ENCODE assay signal across 18 cellular contexts in the genomic region with DNA sequence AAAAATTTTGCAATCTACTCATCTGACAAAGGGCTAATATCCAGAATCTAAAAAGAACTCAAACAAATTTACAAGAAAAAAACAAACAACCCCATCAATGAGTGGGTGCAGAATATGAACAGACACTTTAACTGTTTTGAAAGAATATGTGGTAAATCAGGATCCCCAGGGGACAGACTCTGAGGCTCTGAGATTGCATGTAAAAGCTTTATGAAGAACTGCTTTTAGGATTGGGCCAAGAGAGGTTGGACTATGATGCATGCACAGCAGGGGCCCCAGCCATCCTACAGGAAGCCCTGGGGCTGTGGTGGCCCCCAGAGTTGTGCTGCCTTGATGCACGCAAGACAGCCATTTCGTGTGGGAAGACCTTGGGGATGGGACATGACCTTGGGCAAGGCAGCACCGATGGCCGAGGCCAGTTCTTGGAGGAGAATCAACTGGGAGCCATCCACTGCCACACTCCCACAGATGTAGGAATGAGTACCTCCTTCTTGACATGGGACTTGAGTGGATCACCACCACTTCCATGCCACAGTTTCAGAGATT.
DNase-seq lines count a peak whose midpoint lies in the region; ATAC-seq, FAIRE-seq and TF ChIP-seq lines count a peak whose summit lies in the region.
"Had no signal": no experiment of that assay in that cellular context is flagged by ENCODE, and none has a peak within 500 bp of the region (broad histone marks: within the 10 kb centered on the region; RNA-seq: fewer than 3 reads in every experiment).

No MANE protein-coding gene starts in this region.

- 95% methylated on average over 4 of the region's 4 CpGs; no CpG with 5 or more reads in 1 of the 2 experiments for WGBS in H1 (ENCODE audit: extremely low coverage in 1 of 2, insufficient coverage in 1 of 2, insufficient read length in 1 of 2, insufficient replicate concordance in 2 of 2, low coverage in 1 of 2, low lambda C conversion rate in 2 of 2, missing lambda C conversion rate in 1 of 2), 2 experiments

- H3K27me3 Mint-ChIP-seq in osteocyte (ENCODE audit: unreplicated experiment), result no peaks in the 10 kb centered on the region
- peaks cover 33% of the 10 kb centered on the region for H3K27me3 Mint-ChIP-seq in activated T-cell treated with anti-CD3 and anti-CD28 coated beads, Interleukin-2, amount 50 U/mL, for 24 hours

- no peak overlapping the region for H2AK5ac ChIP-seq in H1 (ENCODE audit: low read depth, low read length)

- no peak overlapping the region for H3K4me2 ChIP-seq in H1 (ENCODE audit: insufficient read depth in 1 of 2, low read depth in 2 of 2, low read length in 2 of 2)
- H3K4me2 ChIP-seq: A549 had no signal

- no peaks in the 10 kb centered on the region for H4K20me1 ChIP-seq in H1 (replicated peaks in 1 of 2; ENCODE audit: control insufficient read depth in 1 of 2, insufficient read depth in 2 of 2, low read length in 2 of 2)

- no peak for ATAC-seq in RWPE2 (ENCODE audit: low read depth)
- no peak for ATAC-seq in GM21526 (IDR thresholded peaks at IDR 0.05; ENCODE audit: low FRiP score, unreplicated experiment)
- no peak for ATAC-seq in HG03442 (IDR thresholded peaks at IDR 0.05; ENCODE audit: unreplicated experiment)
- ATAC-seq: A549, Panc1 had no signal

- H3K4me3 Mint-ChIP-seq in osteocyte (ENCODE audit: unreplicated experiment), result no peak overlapping the region
- no peak overlapping the region for H3K4me3 Mint-ChIP-seq in activated T-cell treated with anti-CD3 and anti-CD28 coated beads, Interleukin-2, amount 50 U/mL, for 24 hours

- H3K23me2 ChIP-seq in H1 (ENCODE audit: low read depth, low read length), result no peaks in the 10 kb centered on the region

- no peak for TF ChIP-seq CTCF in RWPE2 (IDR thresholded peaks at IDR 0.05; ENCODE audit: poor library complexity, severe bottlenecking)
- TF ChIP-seq CTCF in H1 (IDR thresholded peaks at IDR 0.05; ENCODE audit: control extremely low read depth in 1 of 3, insufficient read depth in 1 of 3, low read depth in 1 of 3, low read length in 3 of 3), result no peak
- no peak for TF ChIP-seq CTCF in osteocyte (IDR thresholded peaks at IDR 0.05)

- H4K91ac ChIP-seq in H1 (replicated peaks; ENCODE audit: insufficient read length, low read length), result no peak overlapping the region

- H2BK120ac ChIP-seq in H1 (replicated peaks; ENCODE audit: low read depth, low read length), result no peak overlapping the region

- no peak overlapping the region for H2BK15ac ChIP-seq in H1 (ENCODE audit: low read length)

- peak overlapping the region; percentile 23 for H3K14ac ChIP-seq in H1 (ENCODE audit: insufficient read length)

- TF ChIP-seq EP300 in H1 (IDR thresholded peaks at IDR 0.05; ENCODE audit: borderline replicate concordance in 1 of 2, low read depth in 2 of 2, low read length in 2 of 2), result no peak

- no peaks in the 10 kb centered on the region for H3K9me3 Mint-ChIP-seq in osteocyte (ENCODE audit: unreplicated experiment)
- peaks cover 2% of the 10 kb centered on the region for H3K9me3 Mint-ChIP-seq in activated T-cell treated with anti-CD3 and anti-CD28 coated beads, Interleukin-2, amount 50 U/mL, for 24 hours

- H2BK12ac ChIP-seq in H1 (ENCODE audit: low read depth, low read length), result no peak overlapping the region; the same call in 1 of the 2 replicates

- H3K27ac ChIP-seq in RWPE2 (ENCODE audit: poor library complexity, severe bottlenecking) (peak overlapping the region; percentile 6), H1 (ENCODE audit: low read depth, low read length) (no peak overlapping the region)
- H3K27ac ChIP-seq: A549, C4-2B had no signal

- no peak for FAIRE-seq in H1 (lab: Jason Lieb, UNC)
- FAIRE-seq: A549 had no signal

- no peak overlapping the region for H3K18ac ChIP-seq in H1 (ENCODE audit: extremely low read depth, low read length)

- no peak overlapping the region for H3K56ac ChIP-seq in H1 (replicated peaks; ENCODE audit: insufficient read length, low read depth, low read length)

- H3K9ac ChIP-seq in H1 (replicated peaks in 1 of 4; ENCODE audit: extremely low read depth in 1 of 4, low read depth in 3 of 4, low read length in 3 of 4), result no peak overlapping the region

- TF ChIP-seq RAD21 in H1 (IDR thresholded peaks at IDR 0.05 in 1 of 2, conservative IDR thresholded peaks at IDR 0.05 in 1 of 2; ENCODE audit: low read depth in 2 of 2, low read length in 2 of 2), result no peak

- no peak overlapping the region for H3K23ac ChIP-seq in H1 (ENCODE audit: insufficient read length)

- POLR2A ChIA-PET in H1 (lab: Charles Lee; ENCODE audit: partially characterized antibody), result no interaction called here

- DNase-seq in EH (ENCODE audit: low read depth) (peak; percentile 43), RWPE2 (ENCODE audit: low spot score) (peak; percentile 66), H1 (ENCODE audit: low read depth in 1 of 2, low spot score in 2 of 2) (no peak), osteocyte (ENCODE audit: extremely low spot score, unreplicated experiment) (no peak), G401 (ENCODE audit: low spot score) (no peak)
- no peak for DNase-seq in activated T-cell treated with anti-CD3 and anti-CD28 coated beads, Interleukin-2, amount 50 U/mL, for 24 hours
- DNase-seq: DMS 273 treated with DMSO at 0.1 percent for 48 hours, H7, MV-4-11, NCI-H146, NCI-H2081, NCI-H524, SHP77 had no signal

- H3K4ac ChIP-seq in H1 (replicated peaks; ENCODE audit: insufficient read length, low read depth, low read length), result no peak overlapping the region

- H4K8ac ChIP-seq in H1 (ENCODE audit: extremely low read depth, insufficient read depth, low read length), result no peak overlapping the region; the same call in 1 of the 2 replicates

- H2BK5ac ChIP-seq in H1 (ENCODE audit: low read depth, low read length), result no peak overlapping the region

- no peaks in the 10 kb centered on the region for H3K27me3 ChIP-seq in RWPE2 (ENCODE audit: insufficient read depth, poor library complexity, severe bottlenecking)
- H3K27me3 ChIP-seq in H1 (replicated peaks in 1 of 4; ENCODE audit: control insufficient read depth in 3 of 4, extremely low read depth in 1 of 4, insufficient read depth in 3 of 4, low read length in 3 of 4), result peaks cover 0 to 1% (median 0%) of the 10 kb centered on the region in 4 experiments; a peak in 1 of 7 replicates

- H3K27ac Mint-ChIP-seq in osteocyte (ENCODE audit: unreplicated experiment), result peak overlapping the region; percentile 81
- H3K27ac Mint-ChIP-seq in activated T-cell treated with anti-CD3 and anti-CD28 coated beads, Interleukin-2, amount 50 U/mL, for 24 hours, result no peak overlapping the region

- no peaks in the 10 kb centered on the region for H3K79me2 ChIP-seq in H1 (ENCODE audit: control insufficient read depth in 1 of 2, insufficient read depth in 2 of 2, low read length in 2 of 2)

- no peaks in the 10 kb centered on the region for H3K36me3 ChIP-seq in RWPE2 (ENCODE audit: low read depth)
- no peaks in the 10 kb centered on the region for H3K36me3 ChIP-seq in H1 (ENCODE audit: control insufficient read depth in 2 of 4, insufficient read depth in 4 of 4, low read length in 3 of 4)

- H2BK20ac ChIP-seq in H1 (ENCODE audit: low read length), result no peak overlapping the region

- H3K36me3 Mint-ChIP-seq in osteocyte (ENCODE audit: unreplicated experiment), result no peaks in the 10 kb centered on the region
- no peaks in the 10 kb centered on the region for H3K36me3 Mint-ChIP-seq in activated T-cell treated with anti-CD3 and anti-CD28 coated beads, Interleukin-2, amount 50 U/mL, for 24 hours (ENCODE audit: low read depth)

- no peak for TF ChIP-seq POLR2A in H1 (IDR thresholded peaks at IDR 0.05; ENCODE audit: control extremely low read depth in 1 of 2, low read depth in 2 of 2, low read length in 2 of 2)

- H3K79me1 ChIP-seq in H1 (ENCODE audit: low read depth, low read length), result no peaks in the 10 kb centered on the region

- H3K4me1 Mint-ChIP-seq in osteocyte (ENCODE audit: unreplicated experiment), result peaks cover 71% of the 10 kb centered on the region
- no peaks in the 10 kb centered on the region for H3K4me1 Mint-ChIP-seq in activated T-cell treated with anti-CD3 and anti-CD28 coated beads, Interleukin-2, amount 50 U/mL, for 24 hours (ENCODE audit: low read depth)

- no peak overlapping the region for H4K5ac ChIP-seq in H1 (ENCODE audit: insufficient read length, low read depth, low read length)

- H2AFZ ChIP-seq in H1 (ENCODE audit: low read length), result no peak overlapping the region

- no peak overlapping the region for H3K4me3 ChIP-seq in RWPE2 (ENCODE audit: severe bottlenecking)
- no peak overlapping the region for H3K4me3 ChIP-seq in H1 (ENCODE audit: extremely low read depth in 1 of 4, insufficient read depth in 2 of 4, low read depth in 3 of 4, low read length in 4 of 4)
- H3K4me3 ChIP-seq: A549 had no signal

- H3K4me1 ChIP-seq in RWPE2 (ENCODE audit: insufficient read depth, poor library complexity, severe bottlenecking), result peaks cover 24% of the 10 kb centered on the region
- H3K4me1 ChIP-seq in H1 (replicated peaks in 1 of 4; ENCODE audit: control insufficient read depth in 3 of 4, insufficient read depth in 4 of 4, low read length in 3 of 4), result no peaks in the 10 kb centered on the region

- H3K9me3 ChIP-seq in RWPE2 (ENCODE audit: severe bottlenecking) (peaks cover 3% of the 10 kb centered on the region), H1 (ENCODE audit: insufficient read depth in 2 of 2, low read depth in 1 of 2, low read length in 1 of 2) (no peaks in the 10 kb centered on the region)
- H3K9me3 ChIP-seq: A549 had no signal

- CTCF ChIA-PET in H1 (lab: Charles Lee; ENCODE audit: partially characterized antibody), result no interaction called here

- in situ Hi-C loops in G401 (cut with HindIII; ENCODE audit: low sequenced_read_pairs), result no loop called here

TF ChIP-seq in H1, 55 proteins besides CTCF, POLR2A, EP300 and RAD21 (continues in another document):
- TF ChIP-seq BCL11A (IDR thresholded peaks at IDR 0.05; ENCODE audit: low read depth in 2 of 2, low read length in 2 of 2) (no peak), SAP30 (IDR thresholded peaks at IDR 0.05; ENCODE audit: insufficient read depth, insufficient replicate concordance, low read length) (no peak), ASH2L (IDR thresholded peaks at IDR 0.05; ENCODE audit: low read length) (no peak), CREB1 (IDR thresholded peaks at IDR 0.05) (no peak), RXRA (IDR thresholded peaks at IDR 0.05; ENCODE audit: insufficient read depth, low read depth, low read length) (no peak), NANOG (IDR thresholded peaks at IDR 0.05; ENCODE audit: insufficient read depth, low read depth, low read length, poor library complexity, severe bottlenecking) (no peak), YY1 (IDR thresholded peaks at IDR 0.05; ENCODE audit: low read depth, low read length) (no peak), TEAD4 (IDR thresholded peaks at IDR 0.05; ENCODE audit: low read depth, low read length) (no peak), SP4 (IDR thresholded peaks at IDR 0.05; ENCODE audit: low read length) (no peak), ZNF274 (IDR thresholded peaks at IDR 0.05; ENCODE audit: borderline replicate concordance, extremely low read depth, low read length) (no peak)
- TF ChIP-seq, protein P1, sequence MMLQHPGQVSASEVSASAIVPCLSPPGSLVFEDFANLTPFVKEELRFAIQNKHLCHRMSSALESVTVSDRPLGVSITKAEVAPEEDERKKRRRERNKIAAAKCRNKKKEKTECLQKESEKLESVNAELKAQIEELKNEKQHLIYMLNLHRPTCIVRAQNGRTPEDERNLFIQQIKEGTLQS (IDR thresholded peaks at IDR 0.05; ENCODE audit: insufficient read depth, low read depth, low read length), result no peak

Comparison
In these comparisons a context has a peak if more than half of its experiments do, and no peak if none do; other contexts are left out.
1. DNase-seq: peak in EH (single experiment) and RWPE2 (single experiment); none in H1 (0 of 2), osteocyte (single experiment), G401 (single experiment) and activated T-cell treated with anti-CD3 and anti-CD28 coated beads, Interleukin-2, amount 50 U/mL, for 24 hours (single experiment).